12 cellular contexts compared by ENCODE assay signal in the genomic region with DNA sequence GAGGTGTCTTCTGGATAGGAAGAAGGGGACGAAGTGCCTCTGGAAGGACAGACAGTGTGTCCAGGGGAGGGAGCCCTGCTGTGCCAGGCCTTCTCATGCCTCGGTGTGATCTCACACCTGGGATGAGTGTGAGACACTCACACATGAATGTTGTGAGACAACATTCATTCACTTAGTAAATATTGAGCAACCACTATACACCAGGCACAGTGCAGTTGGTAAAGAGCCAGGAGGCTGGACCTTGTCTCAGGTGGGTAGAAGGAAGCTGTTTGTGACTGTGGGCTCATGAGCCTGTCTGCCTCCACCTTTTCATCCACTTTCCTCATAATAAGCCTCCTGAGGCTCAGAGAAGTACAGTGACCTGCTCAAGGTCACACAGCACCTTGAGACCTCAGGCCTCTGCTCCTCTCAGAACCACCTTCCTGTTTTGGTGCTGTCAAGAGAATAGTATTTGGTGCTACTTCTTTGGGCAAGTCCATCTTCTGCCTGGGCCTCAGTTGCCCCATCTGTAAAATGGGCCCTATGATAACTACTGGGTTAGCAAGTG. TPM values are rescaled to one million over a fixed set of nuclear protein-coding genes. Genes with fewer than 3 reads are reported as not detected.
DNase-seq lines count a peak whose midpoint lies in the region; ATAC-seq and TF ChIP-seq lines count a peak whose summit lies in the region.
"Had no signal": no experiment of that assay in that cellular context is flagged by ENCODE, and none has a peak within 500 bp of the region (broad histone marks: within the 10 kb centered on the region; RNA-seq: fewer than 3 reads in every experiment).

No MANE protein-coding gene starts in this region.

- peak overlapping the region; percentile 77 for H3K27ac Mint-ChIP-seq in Calu3 (ENCODE audit: unreplicated experiment)
- H3K27ac Mint-ChIP-seq in dendritic cell treated with granulocyte-macrophage colony-stimulating factor and Interleukin-4, amounts not matched to agents 40 ng/mL and 50 ng/mL, for 4 days, result peak overlapping the region; percentile 72
- peak overlapping the region; percentile 77 to 90 for H3K27ac Mint-ChIP-seq in natural killer cell treated with Interleukin-12 subunit alpha and Interleukin-12 subunit beta and Interleukin-15 and Interleukin-18, amount 100 ng/mL, for 72 hours

- WGBS in lower leg skin, 2 donors, result 84 to 88% methylated on average over 2 of the region's 2 CpGs

- H3K36me3 Mint-ChIP-seq in Calu3 (ENCODE audit: insufficient read depth, unreplicated experiment), result peaks cover 37% of the 10 kb centered on the region
- H3K36me3 Mint-ChIP-seq in dendritic cell treated with granulocyte-macrophage colony-stimulating factor and Interleukin-4, amounts not matched to agents 40 ng/mL and 50 ng/mL, for 4 days (ENCODE audit: low read depth), result peaks cover 93% of the 10 kb centered on the region
- no peaks in the 10 kb centered on the region for H3K36me3 Mint-ChIP-seq in natural killer cell treated with Interleukin-12 subunit alpha and Interleukin-12 subunit beta and Interleukin-15 and Interleukin-18, amount 100 ng/mL, for 72 hours

- BruUV-seq in Calu3 (replicated peaks; lab: Mats Ljungman, UMichigan), result no TSS peak

- no peaks in the 10 kb centered on the region for H3K9me3 Mint-ChIP-seq in Calu3 (ENCODE audit: low read depth, unreplicated experiment)
- no peaks in the 10 kb centered on the region for H3K9me3 Mint-ChIP-seq in dendritic cell treated with granulocyte-macrophage colony-stimulating factor and Interleukin-4, amounts not matched to agents 40 ng/mL and 50 ng/mL, for 4 days
- H3K9me3 Mint-ChIP-seq in natural killer cell treated with Interleukin-12 subunit alpha and Interleukin-12 subunit beta and Interleukin-15 and Interleukin-18, amount 100 ng/mL, for 72 hours, result no peaks in the 10 kb centered on the region

- peak; percentile 79 for DNase-seq in Calu3
- DNase-seq in NCI-H2029 (lab: John Stamatoyannopoulos, UW), result peak; percentile 98
- no peak for DNase-seq in natural killer cell treated with Interleukin-12 subunit alpha and Interleukin-12 subunit beta and Interleukin-15 and Interleukin-18, amount 100 ng/mL, for 72 hours (ENCODE audit: low spot score)
- DNase-seq in lower leg skin (ENCODE audit: low spot score in 2 of 2), result no peak
- DNase-seq: activated CD4-positive, alpha-beta T cell treated with anti-CD3 and anti-CD28 coated beads, Interleukin-2, amount 50 U/mL, for 1 hour; GOT3; left cardiac atrium; SJCRH30 had no signal

- no peak overlapping the region for H3K4me3 ChIP-seq in lower leg skin (ENCODE audit: low read depth, poor library complexity, severe bottlenecking)
- H3K4me3 ChIP-seq: SJCRH30 had no signal

- H3K4me3 Mint-ChIP-seq in Calu3 (ENCODE audit: low read depth, unreplicated experiment), result no peak overlapping the region
- no peak overlapping the region for H3K4me3 Mint-ChIP-seq in dendritic cell treated with granulocyte-macrophage colony-stimulating factor and Interleukin-4, amounts not matched to agents 40 ng/mL and 50 ng/mL, for 4 days
- H3K4me3 Mint-ChIP-seq in natural killer cell treated with Interleukin-12 subunit alpha and Interleukin-12 subunit beta and Interleukin-15 and Interleukin-18, amount 100 ng/mL, for 72 hours, result peak overlapping the region; percentile 84

- intact Hi-C loops in Calu3 (cut with micrococcal nuclease; ENCODE audit: unreplicated experiment) (no loop called here), lower leg skin (cut with DNase I; ENCODE audit: low total_unique reads) (no loop called here)
- intact Hi-C loops in dendritic cell treated with granulocyte-macrophage colony-stimulating factor and Interleukin-4, amounts not matched to agents 40 ng/mL and 50 ng/mL, for 4 days (cut with micrococcal nuclease), result no loop called here

- H3K4me1 Mint-ChIP-seq in Calu3 (ENCODE audit: low read depth, unreplicated experiment), result peaks cover 64% of the 10 kb centered on the region
- peaks cover 82% of the 10 kb centered on the region for H3K4me1 Mint-ChIP-seq in dendritic cell treated with granulocyte-macrophage colony-stimulating factor and Interleukin-4, amounts not matched to agents 40 ng/mL and 50 ng/mL, for 4 days (ENCODE audit: low read depth)
- peaks cover 56 to 59% of the 10 kb centered on the region in 2 donors for H3K4me1 Mint-ChIP-seq in natural killer cell treated with Interleukin-12 subunit alpha and Interleukin-12 subunit beta and Interleukin-15 and Interleukin-18, amount 100 ng/mL, for 72 hours (ENCODE audit: low read depth in 2 of 2)

- no peaks in the 10 kb centered on the region for H3K27me3 Mint-ChIP-seq in Calu3 (ENCODE audit: unreplicated experiment)
- no peaks in the 10 kb centered on the region for H3K27me3 Mint-ChIP-seq in dendritic cell treated with granulocyte-macrophage colony-stimulating factor and Interleukin-4, amounts not matched to agents 40 ng/mL and 50 ng/mL, for 4 days
- H3K27me3 Mint-ChIP-seq in natural killer cell treated with Interleukin-12 subunit alpha and Interleukin-12 subunit beta and Interleukin-15 and Interleukin-18, amount 100 ng/mL, for 72 hours, result no peaks in the 10 kb centered on the region

- TF ChIP-seq POLR2A in lower leg skin (IDR thresholded peaks at IDR 0.05), result no peak

- TF ChIP-seq CTCF in Calu3 (IDR thresholded peaks at IDR 0.05; ENCODE audit: unreplicated experiment), result no peak
- TF ChIP-seq CTCF in lower leg skin (IDR thresholded peaks at IDR 0.05), result no peak

- ATAC-seq in natural killer cell treated with Interleukin-12 subunit alpha and Interleukin-12 subunit beta and Interleukin-15 and Interleukin-18, amount 100 ng/mL, for 72 hours, result peak; percentile 35 to 50
- ATAC-seq in GM21381 (IDR thresholded peaks at IDR 0.05; ENCODE audit: unreplicated experiment) (no peak), HG02973 (IDR thresholded peaks at IDR 0.05; ENCODE audit: unreplicated experiment) (no peak), HG03460 (IDR thresholded peaks at IDR 0.05; ENCODE audit: unreplicated experiment) (no peak)
- ATAC-seq: left cardiac atrium had no signal

- CTCF ChIA-PET in Calu3 (lab: Charles Lee), result interaction anchor here (0.7 to 1.4 kb wide), 7 partner anchors 8 to 245 kb away, joined by 3 read pairs; a partner anchor contains a TSS

RNA-seq across cellular contexts. Expression of a gene that starts 20.9 kb away (rescaled TPM):
- total RNA-seq in Calu3 (2022) (46.3 and 48.3 TPM in 2 replicates), lower leg skin (100 to 1,000 TPM in 1 of 4 donors, 10 to 100 TPM in 3; 34.4 to 166 (median 55.2) TPM)
- total RNA-seq in natural killer cell treated with Interleukin-12 subunit alpha and Interleukin-12 subunit beta and Interleukin-15 and Interleukin-18, amount 100 ng/mL, for 72 hours, result 10 to 100 TPM; 20.4 to 56.7 TPM

Comparison
In these comparisons a context has a peak if more than half of its experiments do, and no peak if none do; other contexts are left out.
1. DNase-seq: peak in Calu3 (single experiment) and NCI-H2029 (single experiment); none in natural killer cell treated with Interleukin-12 subunit alpha and Interleukin-12 subunit beta and Interleukin-15 and Interleukin-18, amount 100 ng/mL, for 72 hours (single experiment) and lower leg skin (0 of 2).
2. ATAC-seq: peak in natural killer cell treated with Interleukin-12 subunit alpha and Interleukin-12 subunit beta and Interleukin-15 and Interleukin-18, amount 100 ng/mL, for 72 hours (2 of 2); none in GM21381 (single experiment), HG02973 (single experiment) and HG03460 (single experiment).
3. Peak in every context shown above with its lines, with median percentiles within 50 percentile points of each other: H3K27ac Mint-ChIP-seq.